In genomic region chr7:2844153-2845077, GRCh38 we compare ENCODE assay signal across 8 cellular contexts. TPM values are rescaled to one million over a fixed set of nuclear protein-coding genes. Genes with fewer than 3 reads are reported as not detected.
DNase-seq lines count a peak whose midpoint lies in the region; ATAC-seq and TF ChIP-seq lines count a peak whose summit lies in the region.

TSS of gene GNA12 (minus strand) at chr7:2844308. CDS start at chr7:2844161, 147 bp downstream.

- no peaks in the 10 kb centered on the region for H3K27me3 ChIP-seq in kidney epithelial cell (ENCODE audit: control insufficient read depth, insufficient read depth, low read length)

- DNase-seq in AG20443 (ENCODE audit: low spot score): peak; percentile 99
- peak; percentile 96 for DNase-seq in NCI-H510A (lab: John Stamatoyannopoulos, UW)
- DNase-seq in activated CD4-positive, alpha-beta T cell treated with anti-CD3 and anti-CD28 coated beads for 1 hour: peak; percentile 97
- DNase-seq in chondrocyte (ENCODE audit: low spot score): peak; percentile 98
- peak; percentile 88 for DNase-seq in kidney epithelial cell (ENCODE audit: low read depth)
- DNase-seq in stimulated activated CD4-positive, alpha-beta T cell treated with anti-CD3 and anti-CD28 coated beads, Interleukin-1b, Interleukin-23, amount 100 ng/mL, for 1 hour (ENCODE audit: low read depth in 2 of 2): peak; percentile 95 to 96

- peaks cover 36% of the 10 kb centered on the region for H3K4me1 Mint-ChIP-seq in chondrocyte (ENCODE audit: low read depth)

- peaks cover 8% of the 10 kb centered on the region for H3K9me3 Mint-ChIP-seq in chondrocyte (ENCODE audit: low read depth)

- peak within 1 kb of the TSS; percentile 91 for H3K27ac Mint-ChIP-seq in chondrocyte (ENCODE audit: unreplicated experiment)

- H3K4me3 ChIP-seq in kidney epithelial cell (ENCODE audit: low read depth, low read length): peak within 1 kb of the TSS; percentile 80

- H3K36me3 ChIP-seq in kidney epithelial cell (ENCODE audit: control insufficient read depth, insufficient read depth, low read length): no peaks in the 10 kb centered on the region

- no peaks in the 10 kb centered on the region for H3K27me3 Mint-ChIP-seq in chondrocyte (ENCODE audit: low read depth)

- TF ChIP-seq CTCF in chondrocyte (IDR thresholded peaks at IDR 0.05): no peak
- no peak for TF ChIP-seq CTCF in kidney epithelial cell (IDR thresholded peaks at IDR 0.05; ENCODE audit: insufficient read depth, low read length, poor library complexity, severe bottlenecking)

- ATAC-seq in HG03432 (IDR thresholded peaks at IDR 0.05; ENCODE audit: unreplicated experiment): peak; percentile 95

- peak within 1 kb of the TSS; percentile 84 for H3K4me3 Mint-ChIP-seq in chondrocyte (ENCODE audit: unreplicated experiment)

- peak; percentile 75 for TF ChIP-seq POLR2A in GM19099 (IDR thresholded peaks at IDR 0.05; ENCODE audit: extremely low read depth, insufficient read length, low read depth)

- peaks cover 3% of the 10 kb centered on the region for H3K36me3 Mint-ChIP-seq in chondrocyte (ENCODE audit: low read depth)

RNA-seq across cellular contexts. Expression of gene GNA12, which starts in this region (rescaled TPM):
- total RNA-seq in chondrocyte (77.5 to 111 TPM (median 108 TPM) in 3 replicates), kidney epithelial cell (40.7 and 50.5 TPM in 2 replicates)

Comparison
In these comparisons a context has a peak if more than half of its experiments do, and no peak if none do; other contexts are left out.
1. Peak in every context shown above with its lines: DNase-seq, ATAC-seq and H3K4me3 ChIP-seq.